In the genomic region with DNA sequence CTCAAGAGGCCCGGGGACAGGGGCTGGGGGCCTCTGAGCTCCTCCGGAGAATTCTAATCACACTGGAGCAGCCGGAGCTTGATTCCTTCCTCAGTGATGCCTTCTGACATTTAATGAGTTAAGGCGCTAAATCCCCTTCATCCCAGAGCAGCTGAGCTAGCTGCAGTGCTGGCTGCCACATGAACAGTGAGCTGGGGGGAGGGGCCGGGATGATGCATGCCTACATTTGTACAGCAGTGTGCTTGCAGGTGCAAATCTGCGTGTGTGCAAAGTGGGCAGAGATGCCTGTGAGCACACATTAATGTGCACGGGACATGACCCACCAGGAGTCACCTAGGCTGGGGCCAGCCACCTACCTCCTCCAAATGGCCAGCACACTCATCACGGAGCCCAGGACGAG, we compare ENCODE assay signal across 33 cellular contexts. TPM values are rescaled to one million over a fixed set of nuclear protein-coding genes. Genes with fewer than 3 reads are reported as not detected.
DNase-seq lines count a peak whose midpoint lies in the region; ATAC-seq, FAIRE-seq and TF ChIP-seq lines count a peak whose summit lies in the region.
"Had no signal": no experiment of that assay in that cellular context is flagged by ENCODE, and none has a peak within 500 bp of the region (broad histone marks: within the 10 kb centered on the region; RNA-seq: fewer than 3 reads in every experiment).

No MANE protein-coding gene starts in this region.

- no peak overlapping the region for H3K9ac ChIP-seq in trophoblast cell (ENCODE audit: low read length)
- H3K9ac ChIP-seq: parathyroid adenoma, SK-N-SH had no signal

- TF ChIP-seq CTCF in D721Med (IDR thresholded peaks at IDR 0.05; ENCODE audit: insufficient read depth, missing control alignments) = no peak

- peak; percentile 32 for FAIRE-seq in D721Med (lab: Jason Lieb, UNC)
- FAIRE-seq: A549, G401.6, HTR-8/SVneo, K562 had no signal

- no peaks in the 10 kb centered on the region for H3K4me1 ChIP-seq in CD8-positive, alpha-beta memory T cell (ENCODE audit: insufficient read depth, low read length)
- H3K4me1 ChIP-seq in trophoblast cell (ENCODE audit: control insufficient read depth in 1 of 2, insufficient read depth in 2 of 2, low read length in 2 of 2) = peaks cover 0 to 3% of the 10 kb centered on the region in 2 experiments
- H3K4me1 ChIP-seq: A549, parathyroid adenoma, sigmoid colon had no signal

- H3K4me3 ChIP-seq in CD8-positive, alpha-beta memory T cell (ENCODE audit: low read length) = no peak overlapping the region
- H3K4me3 ChIP-seq in trophoblast cell (ENCODE audit: low read depth, low read length) = no peak overlapping the region
- H3K4me3 ChIP-seq: A549, heart left ventricle, K562, lung, sigmoid colon had no signal

- peaks cover 5% of the 10 kb centered on the region for H3K27me3 ChIP-seq in CD8-positive, alpha-beta memory T cell (ENCODE audit: insufficient read depth, low read length, poor library complexity, severe bottlenecking)
- H3K27me3 ChIP-seq in trophoblast cell (ENCODE audit: insufficient read depth, low read length) = no peaks in the 10 kb centered on the region

- no peak overlapping the region for H3K4me2 ChIP-seq in trophoblast cell (ENCODE audit: low read length)
- H3K4me2 ChIP-seq: A549, SK-N-SH had no signal

- H2BK120ac ChIP-seq in trophoblast cell (ENCODE audit: insufficient read depth, low read length, poor library complexity) = no peak overlapping the region

- no peak overlapping the region for H2AK5ac ChIP-seq in trophoblast cell (ENCODE audit: low read length)

- no peaks in the 10 kb centered on the region for H3K36me3 ChIP-seq in CD8-positive, alpha-beta memory T cell (ENCODE audit: insufficient read depth, low read length)
- no peaks in the 10 kb centered on the region for H3K36me3 ChIP-seq in trophoblast cell (ENCODE audit: control insufficient read depth in 1 of 2, insufficient read depth in 2 of 2, low read length in 2 of 2)
- H3K36me3 ChIP-seq: heart left ventricle, sigmoid colon had no signal

- H3K9me3 ChIP-seq in CD8-positive, alpha-beta memory T cell (ENCODE audit: low read length) = no peaks in the 10 kb centered on the region
- H3K9me3 ChIP-seq in trophoblast cell (ENCODE audit: insufficient read depth, low read depth, low read length) = peaks cover 2% of the 10 kb centered on the region
- H3K9me3 ChIP-seq: A549, heart left ventricle, sigmoid colon, SK-N-SH had no signal

- POLR2A ChIA-PET in CD8-positive, alpha-beta memory T cell (lab: Charles Lee) = no interaction called here

- no peak overlapping the region for H4K12ac ChIP-seq in trophoblast cell (ENCODE audit: low read depth, low read length)

- no peaks in the 10 kb centered on the region for H3K79me2 ChIP-seq in trophoblast cell (ENCODE audit: control insufficient read depth, insufficient read depth, low read length, poor library complexity)
- H3K79me2 ChIP-seq: parathyroid adenoma had no signal

- H3K4me1 Mint-ChIP-seq in CD8-positive, alpha-beta memory T cell = no peaks in the 10 kb centered on the region
- H3K4me1 Mint-ChIP-seq: B cell, nephron had no signal

- peaks cover 11 to 33% of the 10 kb centered on the region in 2 donors for H3K27me3 Mint-ChIP-seq in CD8-positive, alpha-beta memory T cell

- no peak overlapping the region for H3K14ac ChIP-seq in trophoblast cell (ENCODE audit: low read length)

- H3K4ac ChIP-seq in trophoblast cell (ENCODE audit: low read depth, low read length) = no peak overlapping the region

- WGBS in trophoblast cell (ENCODE audit: extremely low coverage, insufficient coverage, insufficient read length) = no CpG with 5 or more reads among the region's 9 CpGs

- no peak overlapping the region for H2BK5ac ChIP-seq in trophoblast cell (ENCODE audit: low read depth, low read length, poor library complexity)

- no peak overlapping the region for H3K4me3 Mint-ChIP-seq in CD8-positive, alpha-beta memory T cell
- H3K4me3 Mint-ChIP-seq: activated T-cell treated with anti-CD3 and anti-CD28 coated beads, Interleukin-2, amount 50 U/mL, for 24 hours; B cell; nephron had no signal

- H2BK12ac ChIP-seq in trophoblast cell (ENCODE audit: low read length) = no peak overlapping the region

- H3K79me1 ChIP-seq in trophoblast cell (ENCODE audit: low read length) = no peaks in the 10 kb centered on the region

- no peak overlapping the region for H4K91ac ChIP-seq in trophoblast cell (ENCODE audit: low read depth, low read length)

- intact Hi-C loops in sciatic nerve (cut with DNase I) = no loop called here

- H3K18ac ChIP-seq in trophoblast cell (ENCODE audit: low read length) = no peak overlapping the region

- H3K9me3 Mint-ChIP-seq in CD8-positive, alpha-beta memory T cell = no peaks in the 10 kb centered on the region
- H3K9me3 Mint-ChIP-seq: activated T-cell treated with anti-CD3 and anti-CD28 coated beads, Interleukin-2, amount 50 U/mL, for 24 hours; nephron had no signal

- H2AFZ ChIP-seq in trophoblast cell (ENCODE audit: insufficient read depth, low read length, poor library complexity) = no peak overlapping the region
- H2AFZ ChIP-seq: parathyroid adenoma had no signal

- H3K27ac ChIP-seq in angular gyrus (ENCODE audit: low read depth, low read length) (peak overlapping the region; percentile 50), trophoblast cell (ENCODE audit: low read depth, low read length) (no peak overlapping the region)
- no peak overlapping the region for H3K27ac ChIP-seq in CD8-positive, alpha-beta memory T cell (ENCODE audit: low read depth, low read length)
- H3K27ac ChIP-seq: A549, heart left ventricle, parathyroid adenoma, sigmoid colon had no signal

- H3K27ac Mint-ChIP-seq in CD8-positive, alpha-beta memory T cell = no peak overlapping the region
- H3K27ac Mint-ChIP-seq: activated T-cell treated with anti-CD3 and anti-CD28 coated beads, Interleukin-2, amount 50 U/mL, for 24 hours; B cell; nephron had no signal

- peaks cover 0 to 2% (median 0%) of the 10 kb centered on the region in 3 donors for H3K36me3 Mint-ChIP-seq in CD8-positive, alpha-beta memory T cell

- CTCF ChIA-PET in CD8-positive, alpha-beta memory T cell (lab: Charles Lee) = no interaction called here

- DNase-seq in D721Med (ENCODE audit: insufficient read length, low spot score) = peak; percentile 92
- DNase-seq in islet precursor cell = peak; percentile 45
- peak; percentile 30 for DNase-seq in sciatic nerve (ENCODE audit: low spot score)
- DNase-seq in CD8-positive, alpha-beta memory T cell = no peak
- no peak for DNase-seq in trophoblast cell
- no peak for DNase-seq in NCI-H2107 (lab: John Stamatoyannopoulos, UW)
- DNase-seq: activated CD4-positive, alpha-beta T cell treated with anti-CD3 and anti-CD28 coated beads for 4 hours; activated CD8-positive, alpha-beta memory T cell treated with anti-CD3 and anti-CD28 coated beads for 24 hours; activated gamma-delta T cell; activated T-cell treated with anti-CD3 and anti-CD28 coated beads, Interleukin-2, amount 50 U/mL, for 24 hours; effector memory CD4-positive, alpha-beta T cell; erythroblast; HCEC 1CT; heart left ventricle; kidney glomerular epithelial cell; NCI-H1105; NCI-H1930; NCI-H345; sigmoid colon; SK-N-SH; stimulated activated CD4-positive, alpha-beta T cell treated with anti-CD3 and anti-CD28 coated beads, Interleukin-15, amount 100 ng/mL, for 24 hours; stimulated activated naive CD4-positive, alpha-beta T cell treated with Interleukin-2 at 50 U/mL for 16 hours had no signal

- no peak overlapping the region for H3K23ac ChIP-seq in trophoblast cell (ENCODE audit: low read length)

- H4K8ac ChIP-seq in trophoblast cell (ENCODE audit: low read depth, low read length) = no peak overlapping the region

- ATAC-seq in sciatic nerve (no peak), GM18858 (IDR thresholded peaks at IDR 0.05; ENCODE audit: unreplicated experiment) (no peak)
- ATAC-seq: A549, heart left ventricle, K562 had no signal

RNA-seq across cellular contexts. Expression of gene CDCA8, which starts 34.4 kb away (rescaled TPM):
- 0.85 TPM for total RNA-seq in sciatic nerve
- 10 to 100 TPM; 37.4 to 39.6 TPM for total RNA-seq in CD8-positive, alpha-beta memory T cell
- 2.4 TPM for polyA plus RNA-seq in CD8-positive, alpha-beta memory T cell
- polyA plus RNA-seq in trophoblast cell (2013) = 32.7 and 35.1 TPM in 2 replicates

RNA-seq across cellular contexts. Expression of gene EPHA10, which starts 38.2 kb away (rescaled TPM):
- total RNA-seq in sciatic nerve = 1.6 TPM
- total RNA-seq in CD8-positive, alpha-beta memory T cell = under 1 TPM in 1 of 2 experiments, not detected in 1; 0.04 TPM
- not detected for polyA plus RNA-seq in CD8-positive, alpha-beta memory T cell
- polyA plus RNA-seq in trophoblast cell (2013) = 0.03 TPM in 1 of 2 replicates, not detected in the other
- total RNA-seq: K562; T-helper 2 cell treated with Interferon-gamma antibody and Interleukin-4, amounts not matched to agents 100 ng/mL and 5 ng/mL, for 36 hours had no signal

Comparison
In these comparisons a context has a peak if more than half of its experiments do, and no peak if none do; other contexts are left out.
1. DNase-seq: peak in D721Med (single experiment), islet precursor cell (single experiment) and sciatic nerve (single experiment); none in CD8-positive, alpha-beta memory T cell (0 of 5), trophoblast cell (0 of 2) and NCI-H2107 (single experiment).
2. RNA of gene CDCA8, which starts 34.4 kb away (total RNA-seq): 37.4 to 39.6 TPM in CD8-positive, alpha-beta memory T cell; 0.85 TPM in sciatic nerve (single experiment); every median in the first group is over 10 times any median in the second.